20 cellular contexts compared by ENCODE assay signal in the genomic region with DNA sequence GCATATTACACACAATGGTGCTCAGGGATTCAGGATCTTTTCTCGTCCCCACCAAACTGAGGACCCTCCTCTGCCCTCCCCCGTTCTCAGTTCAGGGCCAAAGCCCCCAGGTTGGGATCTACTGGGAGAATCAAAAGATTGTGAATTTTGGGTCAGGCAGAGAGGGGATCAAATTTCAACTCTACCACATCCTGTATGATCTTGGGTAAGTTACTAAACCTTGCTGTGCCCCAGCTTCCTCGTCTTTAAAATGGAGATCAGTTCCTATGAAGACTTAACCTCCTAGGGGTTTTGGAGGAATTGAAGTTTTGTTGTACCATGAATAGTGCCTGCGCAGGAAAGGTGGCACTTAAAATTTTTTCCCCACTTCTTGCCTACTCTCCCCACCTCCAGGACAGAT.
DNase-seq lines count a peak whose midpoint lies in the region; ATAC-seq and TF ChIP-seq lines count a peak whose summit lies in the region.
"Had no signal": no experiment of that assay in that cellular context is flagged by ENCODE, and none has a peak within 500 bp of the region (broad histone marks: within the 10 kb centered on the region; RNA-seq: fewer than 3 reads in every experiment).

No MANE protein-coding gene starts in this region.

- no peak overlapping the region for H4K91ac ChIP-seq in mesenchymal stem cell (ENCODE audit: low read length)

- no peak overlapping the region for H3K4me2 ChIP-seq in mesenchymal stem cell (ENCODE audit: low read length, poor library complexity, severe bottlenecking)

- no peak overlapping the region for H2BK12ac ChIP-seq in mesenchymal stem cell (ENCODE audit: low read length in 2 of 2)

- no peak overlapping the region for H3K9ac ChIP-seq in mesenchymal stem cell (ENCODE audit: low read length)

- peaks cover 74% of the 10 kb centered on the region for H3K4me1 Mint-ChIP-seq in chondrocyte (ENCODE audit: low read depth)
- H3K4me1 Mint-ChIP-seq: activated T-helper 17 cell treated with anti-CD3 and anti-CD28 coated beads, Interleukin-2, amount 50 U/mL, for 72 hours had no signal

- H3K79me1 ChIP-seq in mesenchymal stem cell (replicated peaks; ENCODE audit: low read length, poor library complexity, severe bottlenecking): peaks cover 2% of the 10 kb centered on the region

- H2BK5ac ChIP-seq in mesenchymal stem cell (ENCODE audit: low read depth, low read length, poor library complexity, severe bottlenecking): no peak overlapping the region

- ATAC-seq in heart right ventricle (no peak), aorta (ENCODE audit: low FRiP score) (no peak), Right ventricle myocardium inferior (no peak), HG03196 (IDR thresholded peaks at IDR 0.05; ENCODE audit: unreplicated experiment) (no peak)
- ATAC-seq: activated naive CD8-positive, alpha-beta T cell treated with anti-CD3 and anti-CD28 coated beads, Interleukin-2, amount 50 U/mL, for 24 hours; activated T-helper 17 cell treated with anti-CD3 and anti-CD28 coated beads, Interleukin-2, amount 50 U/mL, for 72 hours; psoas muscle had no signal

- no peak overlapping the region for H2BK15ac ChIP-seq in mesenchymal stem cell (ENCODE audit: low read depth, poor library complexity, severe bottlenecking)

- H3K4ac ChIP-seq in mesenchymal stem cell (ENCODE audit: low read depth in 1 of 2, low read length in 2 of 2): no peak overlapping the region

- H3K23ac ChIP-seq in mesenchymal stem cell (ENCODE audit: low read length in 2 of 2): no peak overlapping the region

- peaks cover 28% of the 10 kb centered on the region for H3K4me1 ChIP-seq in left ventricle myocardium inferior
- H3K4me1 ChIP-seq in heart right ventricle: peaks cover 0 to 30% (median 18%) of the 10 kb centered on the region in 9 donors
- H3K4me1 ChIP-seq in mesenchymal stem cell (ENCODE audit: control insufficient read depth, insufficient read depth, low read depth, low read length): peaks cover 16% of the 10 kb centered on the region
- H3K4me1 ChIP-seq in aorta (ENCODE audit: control insufficient read depth in 1 of 2, insufficient read depth in 2 of 2, low read length in 2 of 2): peaks cover 0 to 3% of the 10 kb centered on the region in 2 donors
- H3K4me1 ChIP-seq: psoas muscle had no signal

- intact Hi-C loops in left ventricle myocardium inferior (cut with micrococcal nuclease): no loop called here
- intact Hi-C loops in heart right ventricle (cut with DNase I): no loop called here
- intact Hi-C loops in aorta (cut with DNase I): loop anchor here in 1 of 2 donors (5.0 kb wide), 2 partner anchors 41 to 61 kb away; a partner anchor contains a TSS
- intact Hi-C loops in Right ventricle myocardium inferior (cut with DNase I): no loop called here

- H3K4me3 ChIP-seq in left ventricle myocardium inferior (no peak overlapping the region), heart right ventricle (no peak overlapping the region), mesenchymal stem cell (ENCODE audit: insufficient read depth in 1 of 2, low read depth in 1 of 2, low read length in 2 of 2) (no peak overlapping the region), aorta (ENCODE audit: low read length in 2 of 2) (no peak overlapping the region)
- H3K4me3 ChIP-seq: psoas muscle, upper lobe of right lung had no signal

- H3K9me3 ChIP-seq in left ventricle myocardium inferior (replicated peaks) (no peaks in the 10 kb centered on the region), heart right ventricle (no peaks in the 10 kb centered on the region), mesenchymal stem cell (ENCODE audit: control insufficient read depth, low read length) (no peaks in the 10 kb centered on the region), aorta (ENCODE audit: control insufficient read depth, low read length) (no peaks in the 10 kb centered on the region)
- H3K9me3 ChIP-seq: psoas muscle, upper lobe of right lung had no signal

- H3K36me3 ChIP-seq in left ventricle myocardium inferior (no peaks in the 10 kb centered on the region), heart right ventricle (no peaks in the 10 kb centered on the region), mesenchymal stem cell (ENCODE audit: control insufficient read depth in 1 of 2, insufficient read depth in 2 of 2, low read depth in 1 of 2, low read length in 2 of 2) (peaks cover 11 to 24% of the 10 kb centered on the region in 2 experiments), aorta (ENCODE audit: control insufficient read depth in 1 of 2, insufficient read depth in 2 of 2, low read length in 1 of 2) (peaks cover 0 to 3% of the 10 kb centered on the region in 2 donors)
- H3K36me3 ChIP-seq: upper lobe of right lung had no signal

- H3K18ac ChIP-seq in mesenchymal stem cell (ENCODE audit: low read depth in 1 of 2, low read length in 2 of 2): peak overlapping the region in 1 of 2 experiments; percentile 34

- DNase-seq in left ventricle myocardium inferior (no peak), heart right ventricle (no peak), chondrocyte (ENCODE audit: low spot score) (no peak), mesenchymal stem cell (no peak), aorta (no peak), Right ventricle myocardium inferior (ENCODE audit: missing footprints) (no peak)
- DNase-seq in activated naive CD4-positive, alpha-beta T cell treated with anti-CD3 and anti-CD28 coated beads, Interleukin-2, amount 50 U/mL, for 16 hours: no peak
- DNase-seq: 8988T; activated naive CD8-positive, alpha-beta T cell treated with anti-CD3 and anti-CD28 coated beads, Interleukin-2, amount 50 U/mL, for 24 hours; left ventricle myocardium superior; NCI-H187 treated with DMSO at 0.1 percent for 48 hours; NCI-H446; psoas muscle; Right ventricle myocardium superior; stimulated activated naive CD4-positive, alpha-beta T cell treated with Interleukin-2 at 50 U/mL for 16 hours; upper lobe of right lung had no signal

- peak overlapping the region; percentile 12 for H2BK120ac ChIP-seq in mesenchymal stem cell (ENCODE audit: low read depth, low read length)

- no peak overlapping the region for H3K14ac ChIP-seq in mesenchymal stem cell (ENCODE audit: low read length in 2 of 2)

- H3K27ac ChIP-seq in left ventricle myocardium inferior (replicated peaks) (peak overlapping the region; percentile 63), heart right ventricle (peak overlapping the region in 3 of 10 donors; percentile 42 to 54 (median 42)), mesenchymal stem cell (ENCODE audit: low read length, poor library complexity, severe bottlenecking) (peak overlapping the region; percentile 100), aorta (ENCODE audit: low read depth in 1 of 2, low read length in 2 of 2) (peak overlapping the region; percentile 20 to 86)
- H3K27ac ChIP-seq: C4-2B, psoas muscle, upper lobe of right lung had no signal

- peak overlapping the region; percentile 37 for H2AK5ac ChIP-seq in mesenchymal stem cell (ENCODE audit: low read length, severe bottlenecking)

- H3K27ac Mint-ChIP-seq in chondrocyte (ENCODE audit: unreplicated experiment): peak overlapping the region; percentile 96
- H3K27ac Mint-ChIP-seq: activated naive CD8-positive, alpha-beta T cell treated with anti-CD3 and anti-CD28 coated beads, Interleukin-2, amount 50 U/mL, for 24 hours; activated T-helper 17 cell treated with anti-CD3 and anti-CD28 coated beads, Interleukin-2, amount 50 U/mL, for 72 hours; T-helper 2 cell treated with Interferon-gamma antibody and Interleukin-4, amounts not matched to agents 5 μg/mL and 100 μg/mL, for 36 hours had no signal

- H3K9me3 Mint-ChIP-seq in chondrocyte (ENCODE audit: low read depth): no peaks in the 10 kb centered on the region
- H3K9me3 Mint-ChIP-seq: activated naive CD8-positive, alpha-beta T cell treated with anti-CD3 and anti-CD28 coated beads, Interleukin-2, amount 50 U/mL, for 24 hours; activated T-helper 17 cell treated with anti-CD3 and anti-CD28 coated beads, Interleukin-2, amount 50 U/mL, for 72 hours; T-helper 2 cell treated with Interferon-gamma antibody and Interleukin-4, amounts not matched to agents 5 μg/mL and 100 μg/mL, for 36 hours had no signal

- no peaks in the 10 kb centered on the region for H3K27me3 Mint-ChIP-seq in chondrocyte (ENCODE audit: low read depth)
- H3K27me3 Mint-ChIP-seq: activated T-helper 17 cell treated with anti-CD3 and anti-CD28 coated beads, Interleukin-2, amount 50 U/mL, for 72 hours had no signal

- H3K4me3 Mint-ChIP-seq in chondrocyte (ENCODE audit: unreplicated experiment): no peak overlapping the region
- H3K4me3 Mint-ChIP-seq: activated naive CD8-positive, alpha-beta T cell treated with anti-CD3 and anti-CD28 coated beads, Interleukin-2, amount 50 U/mL, for 24 hours; activated T-helper 17 cell treated with anti-CD3 and anti-CD28 coated beads, Interleukin-2, amount 50 U/mL, for 72 hours; T-helper 2 cell treated with Interferon-gamma antibody and Interleukin-4, amounts not matched to agents 5 μg/mL and 100 μg/mL, for 36 hours had no signal

- TF ChIP-seq CTCF in left ventricle myocardium inferior (IDR thresholded peaks at IDR 0.05; ENCODE audit: borderline replicate concordance) (no peak), heart right ventricle (IDR thresholded peaks at IDR 0.05) (no peak), chondrocyte (IDR thresholded peaks at IDR 0.05) (no peak)

- no peak overlapping the region for H2AFZ ChIP-seq in mesenchymal stem cell (ENCODE audit: low read depth, low read length)

- H3K27me3 ChIP-seq in left ventricle myocardium inferior (ENCODE audit: low read depth) (no peaks in the 10 kb centered on the region), heart right ventricle (no peaks in the 10 kb centered on the region), mesenchymal stem cell (ENCODE audit: control insufficient read depth in 1 of 2, insufficient read depth in 1 of 2, low read length in 2 of 2) (no peaks in the 10 kb centered on the region), aorta (ENCODE audit: control insufficient read depth in 1 of 2, insufficient read depth in 2 of 2, low read length in 1 of 2) (no peaks in the 10 kb centered on the region)
- H3K27me3 ChIP-seq: upper lobe of right lung had no signal

- H3K36me3 Mint-ChIP-seq in chondrocyte (ENCODE audit: low read depth): peaks cover 12% of the 10 kb centered on the region

- WGBS in heart right ventricle, 2 donors: 92 to 96% methylated on average over 4 of the region's 4 CpGs
- 92% methylated on average over 3 of the region's 4 CpGs for WGBS in mesenchymal stem cell
- 92 to 94% methylated on average over 4 of the region's 4 CpGs for WGBS in aorta, 2 donors

- no peak overlapping the region for H4K8ac ChIP-seq in mesenchymal stem cell (ENCODE audit: low read length)
